8 cellular contexts compared by ENCODE assay signal in genomic region chr10:69335063-69335587, GRCh38. TPM values are rescaled to one million over a fixed set of nuclear protein-coding genes. Genes with fewer than 3 reads are reported as not detected.
DNase-seq lines count a peak whose midpoint lies in the region; ATAC-seq and TF ChIP-seq lines count a peak whose summit lies in the region.

No MANE protein-coding gene starts in this region.

- H3K4me3 ChIP-seq in OCI-LY1 (ENCODE audit: low read depth, low read length, poor library complexity, severe bottlenecking) (no peak overlapping the region), choroid plexus epithelial cell (ENCODE audit: low read depth, low read length) (no peak overlapping the region)

- H3K79me2 ChIP-seq in OCI-LY1 (ENCODE audit: insufficient read depth, low read length) = peaks cover 16% of the 10 kb centered on the region

- no peaks in the 10 kb centered on the region for H3K27me3 Mint-ChIP-seq in natural killer cell (ENCODE audit: low read depth in 2 of 2)

- peaks cover 41 to 56% of the 10 kb centered on the region in 2 donors for H3K4me1 Mint-ChIP-seq in natural killer cell

- TF ChIP-seq CTCF in GM12873 (IDR thresholded peaks at IDR 0.05; ENCODE audit: insufficient read depth, low read depth, low read length, missing control alignments) = peak; percentile 3
- no peak for TF ChIP-seq CTCF in OCI-LY1 (IDR thresholded peaks at IDR 0.05; ENCODE audit: low read length)
- no peak for TF ChIP-seq CTCF in choroid plexus epithelial cell (conservative IDR thresholded peaks at IDR 0.05; ENCODE audit: low read depth, low read length)
- TF ChIP-seq CTCF in natural killer cell (IDR thresholded peaks at IDR 0.05) = no peak

- no peaks in the 10 kb centered on the region for H3K9me3 Mint-ChIP-seq in natural killer cell

- intact Hi-C loops in natural killer cell (cut with micrococcal nuclease) = no loop called here

- no peak overlapping the region for H3K27ac ChIP-seq in OCI-LY1 (ENCODE audit: low read depth, low read length, poor library complexity, severe bottlenecking)

- no peaks in the 10 kb centered on the region for H3K9me3 ChIP-seq in OCI-LY1 (ENCODE audit: low read length)

- peaks cover 7% of the 10 kb centered on the region; the same call in 1 of the 2 replicates for H3K36me3 ChIP-seq in OCI-LY1 (ENCODE audit: insufficient read depth, low read length)

- TF ChIP-seq POLR2A in GM18505 (IDR thresholded peaks at IDR 0.05; ENCODE audit: borderline replicate concordance, extremely low read depth, insufficient read depth, insufficient read length) = no peak

- H3K4me2 ChIP-seq in OCI-LY1 (ENCODE audit: low read length) = peak overlapping the region; percentile 21; the same call in 1 of the 2 replicates

- no peak overlapping the region; the same call in 1 of the 2 replicates for H3K9ac ChIP-seq in OCI-LY1 (ENCODE audit: low read length)

- H3K4me3 Mint-ChIP-seq in natural killer cell = peak overlapping the region; percentile 77

- no peaks in the 10 kb centered on the region for H3K36me3 Mint-ChIP-seq in natural killer cell

- peak overlapping the region; percentile 64 to 91 for H3K27ac Mint-ChIP-seq in natural killer cell

- no peak overlapping the region for H2AFZ ChIP-seq in OCI-LY1 (ENCODE audit: low read length)

- no peaks in the 10 kb centered on the region for H3K9me2 ChIP-seq in OCI-LY1 (ENCODE audit: low read depth, low read length)

- DNase-seq in choroid plexus epithelial cell (ENCODE audit: low read depth) (peak; percentile 85), natural killer cell (peak; percentile 35), NCI-H1436 (lab: John Stamatoyannopoulos, UW) (no peak), COR-L47 (lab: John Stamatoyannopoulos, UW) (no peak)

- H3F3A ChIP-seq in OCI-LY1 (ENCODE audit: insufficient read depth, low read length) = no peaks in the 10 kb centered on the region

- ATAC-seq in natural killer cell (peak; percentile 74 to 90 (median 78)), GM18505 (IDR thresholded peaks at IDR 0.05; ENCODE audit: unreplicated experiment) (no peak), GM21737 (IDR thresholded peaks at IDR 0.05; ENCODE audit: unreplicated experiment) (no peak)

- no peaks in the 10 kb centered on the region for H3K27me3 ChIP-seq in OCI-LY1 (ENCODE audit: insufficient read depth, low read length)

- no peaks in the 10 kb centered on the region for H4K20me1 ChIP-seq in OCI-LY1 (ENCODE audit: insufficient read depth, low read length)

- peaks cover 45% of the 10 kb centered on the region for H3K4me1 ChIP-seq in OCI-LY1 (ENCODE audit: insufficient read depth, low read length, severe bottlenecking)

RNA-seq across cellular contexts. Expression of gene HK1, which starts 56.8 kb away (rescaled TPM):
- 10 to 100 TPM; 58.4 to 72.6 (median 69.5) TPM for total RNA-seq in natural killer cell

Comparison
In these comparisons a context has a peak if more than half of its experiments do, and no peak if none do; other contexts are left out.
1. DNase-seq: peak in choroid plexus epithelial cell (single experiment) and natural killer cell (single experiment); none in NCI-H1436 (single experiment) and COR-L47 (single experiment).
2. ATAC-seq: peak in natural killer cell (3 of 3); none in GM18505 (single experiment) and GM21737 (single experiment).